In genomic region chr16:57534881-57535658, GRCh38 we compare ENCODE assay signal across 8 cellular contexts. TPM values are rescaled to one million over a fixed set of nuclear protein-coding genes. Genes with fewer than 3 reads are reported as not detected.
DNase-seq lines count a peak whose midpoint lies in the region; ATAC-seq and TF ChIP-seq lines count a peak whose summit lies in the region.

No MANE protein-coding gene starts in this region.

- no peak overlapping the region for H2AFZ ChIP-seq in fibroblast of lung (ENCODE audit: low read length)

- no peak overlapping the region for H3K9ac ChIP-seq in fibroblast of lung (ENCODE audit: insufficient read depth, low read length)

- no peaks in the 10 kb centered on the region for H3K9me2 ChIP-seq in DOHH2 (replicated peaks; ENCODE audit: control insufficient read depth, low read length)

- DNase-seq in SJCRH30 = no peak
- DNase-seq in fibroblast of lung (ENCODE audit: low read depth in 2 of 2) = no peak
- DNase-seq in prostate gland (ENCODE audit: low spot score) = no peak
- no peak for DNase-seq in NCI-H446 treated with DMSO at 0.1 percent for 48 hours (lab: John Stamatoyannopoulos, UW)

- H3F3A ChIP-seq in DOHH2 (ENCODE audit: control insufficient read depth, insufficient read depth) = peaks cover 30% of the 10 kb centered on the region

- WGBS in prostate gland = 50% methylated on average over 11 of the region's 13 CpGs

- TF ChIP-seq POLR2A in prostate gland (IDR thresholded peaks at IDR 0.05) = no peak
- TF ChIP-seq POLR2A in GM18505 (IDR thresholded peaks at IDR 0.05; ENCODE audit: borderline replicate concordance, extremely low read depth, insufficient read depth, insufficient read length) = no peak

- H3K4me1 ChIP-seq in DOHH2 (ENCODE audit: control insufficient read depth, low read length) = peaks cover 86% of the 10 kb centered on the region
- H3K4me1 ChIP-seq in SJCRH30 = peaks cover 15% of the 10 kb centered on the region
- H3K4me1 ChIP-seq in fibroblast of lung (ENCODE audit: control insufficient read depth, extremely low read depth, insufficient read depth, low read length) = peaks cover 15% of the 10 kb centered on the region
- H3K4me1 ChIP-seq in prostate gland (replicated peaks) = peaks cover 18% of the 10 kb centered on the region

- H3K27ac ChIP-seq in DOHH2 (ENCODE audit: low read depth, low read length) = no peak overlapping the region
- no peak overlapping the region for H3K27ac ChIP-seq in SJCRH30
- H3K27ac ChIP-seq in fibroblast of lung (ENCODE audit: insufficient read depth, low read length) = no peak overlapping the region
- H3K27ac ChIP-seq in prostate gland = peak overlapping the region; percentile 89 to 94

- no peaks in the 10 kb centered on the region; the same call in 1 of the 2 replicates for H4K20me1 ChIP-seq in DOHH2 (ENCODE audit: control insufficient read depth, insufficient read depth, low read depth, low read length)
- no peaks in the 10 kb centered on the region for H4K20me1 ChIP-seq in fibroblast of lung (ENCODE audit: control insufficient read depth, extremely low read depth, insufficient read depth, low read length)

- no peak for TF ChIP-seq CTCF in DOHH2 (IDR thresholded peaks at IDR 0.05; ENCODE audit: low read depth, low read length, poor library complexity, severe bottlenecking)
- no peak for TF ChIP-seq CTCF in fibroblast of lung (conservative IDR thresholded peaks at IDR 0.05 in 1 of 2, IDR thresholded peaks at IDR 0.05 in 1 of 2; ENCODE audit: low read depth in 1 of 2, low read length in 2 of 2)
- no peak for TF ChIP-seq CTCF in prostate gland (IDR thresholded peaks at IDR 0.05)

- H3K4me2 ChIP-seq in DOHH2 (ENCODE audit: low read length) = peak overlapping the region; percentile 93
- peak overlapping the region; percentile 80 for H3K4me2 ChIP-seq in fibroblast of lung (ENCODE audit: extremely low read depth, insufficient read depth, low read length)

- no peaks in the 10 kb centered on the region for H3K27me3 ChIP-seq in DOHH2 (ENCODE audit: control insufficient read depth, low read length)
- H3K27me3 ChIP-seq in SJCRH30 = no peaks in the 10 kb centered on the region; the same call in none of the 2 replicates
- H3K27me3 ChIP-seq in fibroblast of lung (ENCODE audit: control insufficient read depth, insufficient read depth, low read length) = no peaks in the 10 kb centered on the region
- no peaks in the 10 kb centered on the region for H3K27me3 ChIP-seq in prostate gland (replicated peaks; ENCODE audit: insufficient read depth)

- H3K79me2 ChIP-seq in DOHH2 (ENCODE audit: control insufficient read depth, low read length) (no peaks in the 10 kb centered on the region), fibroblast of lung (ENCODE audit: control insufficient read depth, insufficient read depth, low read length) (no peaks in the 10 kb centered on the region)

- H3K4me3 ChIP-seq in DOHH2 (ENCODE audit: low read length) = peak overlapping the region; percentile 85
- H3K4me3 ChIP-seq in SJCRH30 = peak overlapping the region; percentile 99
- peak overlapping the region; percentile 83 to 91 (median 88) for H3K4me3 ChIP-seq in fibroblast of lung (replicated peaks in 1 of 4; ENCODE audit: control extremely low read depth in 1 of 4, insufficient read depth in 1 of 4, low read depth in 3 of 4, low read length in 4 of 4)
- H3K4me3 ChIP-seq in prostate gland = peak overlapping the region; percentile 96 to 97

- intact Hi-C loops in prostate gland (cut with DNase I) = loop anchor here (5.0 kb wide), 1 partner anchor 233 kb away; no protein-coding TSS in a partner anchor

- H3K9me3 ChIP-seq in DOHH2 (ENCODE audit: control insufficient read depth, insufficient read depth, low read length) (no peaks in the 10 kb centered on the region), SJCRH30 (replicated peaks) (no peaks in the 10 kb centered on the region), fibroblast of lung (ENCODE audit: control insufficient read depth, insufficient read depth, low read depth, low read length) (no peaks in the 10 kb centered on the region), prostate gland (no peaks in the 10 kb centered on the region)

- ATAC-seq in GM18520 (IDR thresholded peaks at IDR 0.05; ENCODE audit: unreplicated experiment) = no peak
- no peak for ATAC-seq in HG02870 (IDR thresholded peaks at IDR 0.05; ENCODE audit: unreplicated experiment)
- ATAC-seq in GM18505 (IDR thresholded peaks at IDR 0.05; ENCODE audit: unreplicated experiment) = no peak

- H3K36me3 ChIP-seq in DOHH2 (ENCODE audit: control insufficient read depth, low read length) (no peaks in the 10 kb centered on the region), SJCRH30 (no peaks in the 10 kb centered on the region), fibroblast of lung (ENCODE audit: control insufficient read depth, insufficient read depth, low read length) (no peaks in the 10 kb centered on the region), prostate gland (no peaks in the 10 kb centered on the region)

RNA-seq across cellular contexts. Expression of gene CCDC102A, which starts 1.3 kb away (rescaled TPM):
- total RNA-seq in SJCRH30 (2014; rRNA removed; shearing (Covaris generic)) = 9.7 and 11.1 TPM in 2 replicates
- total RNA-seq in fibroblast of lung = 13.6 and 16.7 TPM in 2 replicates
- polyA plus RNA-seq in fibroblast of lung = 4.4 and 7.1 TPM in 2 replicates
- polyA plus RNA-seq in fibroblast of lung (2012) = 4.0 and 6.2 TPM in 2 replicates
- polyA minus RNA-seq in fibroblast of lung (ENCODE audit: low replicate concordance) = 4.4 and 12.8 TPM in 2 replicates
- 10 to 100 TPM; 22.5 to 26.8 TPM for total RNA-seq in prostate gland

RNA-seq across cellular contexts. Expression of gene ADGRG5, which starts 7.4 kb away (rescaled TPM):
- total RNA-seq in SJCRH30 (2014; rRNA removed; shearing (Covaris generic)) = not detected in 2 replicates
- total RNA-seq in fibroblast of lung (not detected in 2 replicates), prostate gland (1 to 10 TPM in 1 of 2 donors, under 1 TPM in 1; 0.27 to 3.3 TPM)
- polyA plus RNA-seq in fibroblast of lung = not detected in 2 replicates
- not detected in 2 replicates for polyA plus RNA-seq in fibroblast of lung (2012)
- not detected in 2 replicates for polyA minus RNA-seq in fibroblast of lung (ENCODE audit: low replicate concordance)

RNA-seq across cellular contexts. Expression of gene DOK4, which starts 48.8 kb away (rescaled TPM):
- 10.4 and 13.0 TPM in 2 replicates for total RNA-seq in SJCRH30 (2014; rRNA removed; shearing (Covaris generic))
- total RNA-seq in fibroblast of lung (12.3 and 12.6 TPM in 2 replicates), prostate gland (10 to 100 TPM; 26.3 to 55.4 TPM)
- 11.6 and 15.0 TPM in 2 replicates for polyA plus RNA-seq in fibroblast of lung
- polyA plus RNA-seq in fibroblast of lung (2012) = 16.6 and 18.1 TPM in 2 replicates
- polyA minus RNA-seq in fibroblast of lung (ENCODE audit: low replicate concordance) = 23.2 and 30.7 TPM in 2 replicates

Comparison
In these comparisons a context has a peak if more than half of its experiments do, and no peak if none do; other contexts are left out.
1. H3K27ac ChIP-seq: peak in prostate gland (2 of 2); none in DOHH2 (single experiment), SJCRH30 (single experiment) and fibroblast of lung (single experiment).
2. Peak in every context shown above with its lines, with median percentiles within 50 percentile points of each other: H3K4me3 ChIP-seq.